16 cellular contexts compared by ENCODE assay signal in the genomic region with DNA sequence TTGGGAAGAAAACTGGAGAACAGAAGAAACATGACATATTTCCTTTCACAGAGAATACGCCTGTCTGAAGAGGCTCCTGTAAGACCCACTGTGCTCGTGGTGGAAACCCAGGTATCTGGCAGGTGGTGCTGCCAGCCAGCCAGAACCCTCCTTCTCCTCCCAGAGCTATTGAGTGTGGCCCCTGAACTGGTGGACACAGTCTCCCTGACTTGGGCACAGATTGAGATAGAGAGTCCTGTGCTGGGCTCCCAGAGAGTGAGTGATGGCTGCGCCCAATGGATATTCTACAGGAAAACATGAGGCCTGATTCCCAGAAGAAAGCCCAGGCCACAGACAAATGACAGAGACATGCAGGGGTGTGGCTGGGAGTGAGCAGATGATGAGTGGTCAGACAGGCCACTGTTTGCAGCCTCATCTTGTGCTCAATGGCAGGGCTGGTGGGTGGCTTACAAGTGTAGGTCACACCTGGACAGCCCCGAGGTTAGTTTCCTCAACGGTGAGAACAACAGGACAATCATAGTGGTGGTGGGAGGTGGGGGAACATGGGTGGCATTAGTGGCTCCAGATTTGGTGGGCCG.
A peak's percentile ranks its signal among the peaks of the same experiment; 100 is the strongest.
DNase-seq lines count a peak whose midpoint lies in the region; ATAC-seq and TF ChIP-seq lines count a peak whose summit lies in the region.
"Had no signal": no experiment of that assay in that cellular context is flagged by ENCODE, and none has a peak within 500 bp of the region (broad histone marks: within the 10 kb centered on the region; RNA-seq: fewer than 3 reads in every experiment).

No MANE protein-coding gene starts in this region.

- TF ChIP-seq EP300 in stomach (IDR thresholded peaks at IDR 0.05) = no peak

- DNase-seq in T-helper 17 cell (no peak), ecto neural progenitor cell (ENCODE audit: low spot score) (peak; percentile 28), mesenteric fat pad (ENCODE audit: low spot score) (peak; percentile 53), sciatic nerve (ENCODE audit: low spot score) (peak; percentile 39), dermis blood vessel endothelial cell (no peak), stomach (no peak), AML-193 (lab: John Stamatoyannopoulos, UW) (no peak)
- DNase-seq: Caco-2; CD8-positive, alpha-beta memory T cell; DMS53; GF-D8; GOT3; HCEC 1CT; HFFc6 had no signal

- WGBS in stomach, 5 donors = 79 to 90% (median 85%) methylated on average over 6 of the region's 6 CpGs

- H3K4me1 Mint-ChIP-seq in T-helper 17 cell = no peaks in the 10 kb centered on the region
- H3K4me1 Mint-ChIP-seq: CD14-positive monocyte; CD8-positive, alpha-beta memory T cell had no signal

- no peak for TF ChIP-seq POLR2A in stomach (IDR thresholded peaks at IDR 0.05)

- H3K27ac ChIP-seq in stomach = no peak overlapping the region
- H3K27ac ChIP-seq: A549 had no signal

- H3K27ac Mint-ChIP-seq in T-helper 17 cell = peak overlapping the region; percentile 19
- H3K27ac Mint-ChIP-seq: CD8-positive, alpha-beta memory T cell; HFFc6 had no signal

- H3K36me3 ChIP-seq in stomach = no peaks in the 10 kb centered on the region

- H3K4me3 Mint-ChIP-seq in T-helper 17 cell = no peak overlapping the region
- H3K4me3 Mint-ChIP-seq: CD14-positive monocyte; CD8-positive, alpha-beta memory T cell; HFFc6 had no signal

- no peaks in the 10 kb centered on the region for H3K36me3 Mint-ChIP-seq in T-helper 17 cell (ENCODE audit: low read depth)
- H3K36me3 Mint-ChIP-seq: CD14-positive monocyte had no signal

- no peaks in the 10 kb centered on the region for H3K9me3 ChIP-seq in T-helper 17 cell (ENCODE audit: control insufficient read depth, low read length, poor library complexity, severe bottlenecking)
- H3K9me3 ChIP-seq in stomach = peaks cover 0 to 9% (median 2%) of the 10 kb centered on the region in 4 donors
- H3K9me3 ChIP-seq: A549, Caco-2 had no signal

- H3K4me3 ChIP-seq in stomach = no peak overlapping the region
- H3K4me3 ChIP-seq: A549 had no signal

- peaks cover 0 to 46% (median 6%) of the 10 kb centered on the region in 3 donors for H3K27me3 ChIP-seq in stomach

- no peak for ATAC-seq in T-helper 17 cell
- ATAC-seq in sciatic nerve = no peak
- ATAC-seq: A549 had no signal

- H3K27me3 Mint-ChIP-seq in T-helper 17 cell = peaks cover 62% of the 10 kb centered on the region

- H3K4me1 ChIP-seq in stomach = no peaks in the 10 kb centered on the region
- H3K4me1 ChIP-seq: A549, Caco-2 had no signal

- intact Hi-C loops in sciatic nerve (cut with DNase I) = no loop called here
- intact Hi-C loops in stomach (cut with DNase I; ENCODE audit: low total_unique reads) = no loop called here

- TF ChIP-seq CTCF in stomach (IDR thresholded peaks at IDR 0.05) = no peak

Comparison
In these comparisons a context has a peak if more than half of its experiments do, and no peak if none do; other contexts are left out.
1. DNase-seq: peak in ecto neural progenitor cell (single experiment), mesenteric fat pad (single experiment) and sciatic nerve (single experiment); none in T-helper 17 cell (0 of 3), dermis blood vessel endothelial cell (single experiment), stomach (single experiment) and AML-193 (0 of 2).